13 cellular contexts compared by ENCODE assay signal in genomic region chr6:33709605-33710295, GRCh38. TPM values are rescaled to one million over a fixed set of nuclear protein-coding genes. Genes with fewer than 3 reads are reported as not detected.
DNase-seq lines count a peak whose midpoint lies in the region; ATAC-seq and TF ChIP-seq lines count a peak whose summit lies in the region.
"Had no signal": no experiment of that assay in that cellular context is flagged by ENCODE, and none has a peak within 500 bp of the region (broad histone marks: within the 10 kb centered on the region; RNA-seq: fewer than 3 reads in every experiment).

No MANE protein-coding gene starts in this region.

- peaks cover 42% of the 10 kb centered on the region for H3K4me1 Mint-ChIP-seq in activated T-helper 1 cell treated with anti-CD3 and anti-CD28 coated beads, Interleukin-12 subunit alpha, Interleukin-12 subunit beta, Interleukin-2, Interleukin-4 antibody, amounts not matched to agents 30 ng/mL and 10 ng/mL and 1 ng/mL, durations not matched to agents 14 hours and 24 hours and 36 hours (ENCODE audit: low read depth)

- peak overlapping the region; percentile 81 for H3K9ac ChIP-seq in DND-41 (ENCODE audit: low read depth, low read length)

- H3K27me3 ChIP-seq in ACC112 (ENCODE audit: insufficient read depth, low read length) (no peaks in the 10 kb centered on the region), DND-41 (ENCODE audit: insufficient read depth, low read length, poor library complexity) (no peaks in the 10 kb centered on the region), lower lobe of right lung (ENCODE audit: low read depth) (no peaks in the 10 kb centered on the region), sigmoid colon (no peaks in the 10 kb centered on the region)
- H3K27me3 ChIP-seq: MG63, tibial artery had no signal

- H3K9me3 Mint-ChIP-seq in activated T-helper 1 cell treated with anti-CD3 and anti-CD28 coated beads, Interleukin-12 subunit alpha, Interleukin-12 subunit beta, Interleukin-2, Interleukin-4 antibody, amounts not matched to agents 30 ng/mL and 10 ng/mL and 1 ng/mL, durations not matched to agents 14 hours and 24 hours and 36 hours: no peaks in the 10 kb centered on the region

- H3K79me2 ChIP-seq in ACC112 (ENCODE audit: control insufficient read depth, insufficient read depth, low read length, unreplicated experiment) (peaks cover 24% of the 10 kb centered on the region), DND-41 (ENCODE audit: insufficient read depth, low read length) (peaks cover 22% of the 10 kb centered on the region)

- H4K20me1 ChIP-seq in DND-41 (ENCODE audit: insufficient read depth, low read length): 0 out of 2 replicates have a peak, but pooled peaks cover 3% of the 10 kb centered on the region

- H3K27me3 Mint-ChIP-seq in activated T-helper 1 cell treated with anti-CD3 and anti-CD28 coated beads, Interleukin-12 subunit alpha, Interleukin-12 subunit beta, Interleukin-2, Interleukin-4 antibody, amounts not matched to agents 30 ng/mL and 10 ng/mL and 1 ng/mL, durations not matched to agents 14 hours and 24 hours and 36 hours (ENCODE audit: insufficient read depth): peaks cover 3% of the 10 kb centered on the region

- ATAC-seq in DND-41 (ENCODE audit: insufficient read depth, low read depth) (no peak), lower lobe of right lung (no peak), HG03520 (IDR thresholded peaks at IDR 0.05; ENCODE audit: unreplicated experiment) (no peak)

- TF ChIP-seq EP300 in sigmoid colon (IDR thresholded peaks at IDR 0.05): no peak

- 0 out of 2 replicates have a peak, but pooled peaks cover 6% of the 10 kb centered on the region for H3K36me3 ChIP-seq in ACC112 (ENCODE audit: insufficient read depth, low read length)
- peaks cover 34% of the 10 kb centered on the region for H3K36me3 ChIP-seq in DND-41 (ENCODE audit: insufficient read depth, low read length)
- H3K36me3 ChIP-seq in lower lobe of right lung: peaks cover 20% of the 10 kb centered on the region
- H3K36me3 ChIP-seq in sigmoid colon: peaks cover 0 to 21% (median 0%) of the 10 kb centered on the region in 4 donors
- H3K36me3 ChIP-seq: tibial artery had no signal

- H3K27ac ChIP-seq in ACC112 (ENCODE audit: low read depth, low read length) (no peak overlapping the region), DND-41 (ENCODE audit: low read length) (peak overlapping the region; percentile 97; the same call in 1 of the 2 replicates), lower lobe of right lung (no peak overlapping the region), sigmoid colon (no peak overlapping the region)
- H3K27ac ChIP-seq: tibial artery had no signal

- H3K9me3 ChIP-seq in DND-41 (ENCODE audit: insufficient read depth, low read length, severe bottlenecking) (no peaks in the 10 kb centered on the region), lower lobe of right lung (no peaks in the 10 kb centered on the region), sigmoid colon (no peaks in the 10 kb centered on the region)
- H3K9me3 ChIP-seq: MG63, tibial artery had no signal

- peak overlapping the region; percentile 91 for H3K4me2 ChIP-seq in DND-41 (ENCODE audit: insufficient read depth, low read length)

- H3K4me1 ChIP-seq in ACC112 (ENCODE audit: control insufficient read depth, insufficient read depth, low read length, unreplicated experiment): peaks cover 12% of the 10 kb centered on the region
- peaks cover 30% of the 10 kb centered on the region for H3K4me1 ChIP-seq in DND-41 (ENCODE audit: insufficient read depth, low read length)
- peaks cover 9% of the 10 kb centered on the region for H3K4me1 ChIP-seq in lower lobe of right lung
- peaks cover 0 to 19% (median 16%) of the 10 kb centered on the region in 4 donors for H3K4me1 ChIP-seq in sigmoid colon

- peak overlapping the region; percentile 95 for H3K4me3 Mint-ChIP-seq in activated T-helper 1 cell treated with anti-CD3 and anti-CD28 coated beads, Interleukin-12 subunit alpha, Interleukin-12 subunit beta, Interleukin-2, Interleukin-4 antibody, amounts not matched to agents 30 ng/mL and 10 ng/mL and 1 ng/mL, durations not matched to agents 14 hours and 24 hours and 36 hours

- intact Hi-C loops in activated T-helper 1 cell treated with anti-CD3 and anti-CD28 coated beads, Interleukin-12 subunit alpha, Interleukin-12 subunit beta, Interleukin-2, Interleukin-4 antibody, amounts not matched to agents 30 ng/mL and 10 ng/mL and 1 ng/mL, durations not matched to agents 14 hours and 24 hours and 36 hours (cut with micrococcal nuclease): loop anchor here (1.0 to 10.0 kb wide), 4 partner anchors 9 to 505 kb away; partner anchors contain the start of genes HSD17B8, RING1, RXRB and SLC39A7
- intact Hi-C loops in lower lobe of right lung (cut with DNase I): no loop called here
- intact Hi-C loops in sigmoid colon (cut with DNase I): loop anchor here (2.0 to 5.0 kb wide), 2 partner anchors 53 to 507 kb away; partner anchors contain the start of genes HSD17B8, RXRB and SLC39A7

- TF ChIP-seq CTCF in DND-41 (IDR thresholded peaks at IDR 0.05; ENCODE audit: borderline replicate concordance, extremely low read depth, low read length, poor library complexity, severe bottlenecking) (no peak), lower lobe of right lung (IDR thresholded peaks at IDR 0.05) (no peak), sigmoid colon (IDR thresholded peaks at IDR 0.05) (no peak), foreskin fibroblast (IDR thresholded peaks at IDR 0.05; ENCODE audit: low read depth, low read length) (no peak)

- peak overlapping the region; percentile 80; the same call in 1 of the 2 replicates for H3K4me3 ChIP-seq in ACC112 (ENCODE audit: low read depth, low read length)
- peak overlapping the region in 1 of 2 experiments; percentile 62; a peak in 1 of 4 replicates for H3K4me3 ChIP-seq in DND-41 (ENCODE audit: low read depth in 1 of 2, low read length in 2 of 2)
- no peak overlapping the region for H3K4me3 ChIP-seq in lower lobe of right lung
- no peak overlapping the region for H3K4me3 ChIP-seq in sigmoid colon
- H3K4me3 ChIP-seq in foreskin fibroblast (ENCODE audit: low read depth in 1 of 2, low read length in 2 of 2): no peak overlapping the region

- peak overlapping the region; percentile 46 for H3K27ac Mint-ChIP-seq in activated T-helper 1 cell treated with anti-CD3 and anti-CD28 coated beads, Interleukin-12 subunit alpha, Interleukin-12 subunit beta, Interleukin-2, Interleukin-4 antibody, amounts not matched to agents 30 ng/mL and 10 ng/mL and 1 ng/mL, durations not matched to agents 14 hours and 24 hours and 36 hours

- H2AFZ ChIP-seq in ACC112 (ENCODE audit: low read length, unreplicated experiment) (no peak overlapping the region), DND-41 (ENCODE audit: low read depth, low read length) (no peak overlapping the region)

- H3K36me3 Mint-ChIP-seq in activated T-helper 1 cell treated with anti-CD3 and anti-CD28 coated beads, Interleukin-12 subunit alpha, Interleukin-12 subunit beta, Interleukin-2, Interleukin-4 antibody, amounts not matched to agents 30 ng/mL and 10 ng/mL and 1 ng/mL, durations not matched to agents 14 hours and 24 hours and 36 hours (ENCODE audit: low read depth): peaks cover 22% of the 10 kb centered on the region

- no peak for TF ChIP-seq POLR2A in sigmoid colon (IDR thresholded peaks at IDR 0.05)

- 94 to 95% methylated on average over 10 of the region's 10 CpGs for WGBS in sigmoid colon, 2 donors

- DNase-seq in DND-41: no peak
- no peak for DNase-seq in activated T-helper 1 cell treated with anti-CD3 and anti-CD28 coated beads, Interleukin-12 subunit alpha, Interleukin-12 subunit beta, Interleukin-2, Interleukin-4 antibody, amounts not matched to agents 30 ng/mL and 10 ng/mL and 1 ng/mL, durations not matched to agents 14 hours and 24 hours and 36 hours (ENCODE audit: low spot score)
- DNase-seq in lower lobe of right lung: peak; percentile 14
- DNase-seq in sigmoid colon: no peak
- DNase-seq in NCI-H128 (lab: John Stamatoyannopoulos, UW; ENCODE audit: unreplicated experiment): no peak
- no peak for DNase-seq in foreskin fibroblast
- DNase-seq: kidney glomerular epithelial cell, MG63, NCI-H526 treated with DMSO at 0.1 percent for 48 hours, tibial artery had no signal

RNA-seq across cellular contexts. Expression of gene UQCC2, which starts 1.8 kb away (rescaled TPM):
- total RNA-seq in activated T-helper 1 cell treated with anti-CD3 and anti-CD28 coated beads, Interleukin-12 subunit alpha, Interleukin-12 subunit beta, Interleukin-2, Interleukin-4 antibody, amounts not matched to agents 30 ng/mL and 10 ng/mL and 1 ng/mL, durations not matched to agents 14 hours and 24 hours and 36 hours: 123 and 139 TPM in 2 replicates
- total RNA-seq in lower lobe of right lung (39.6 TPM), sigmoid colon (10 to 100 TPM in 3 of 4 donors, 1 to 10 TPM in 1; 9.5 to 34.9 (median 28.7) TPM)
- polyA plus RNA-seq in sigmoid colon: 10 to 100 TPM; 52.3 to 90.9 (median 56.3) TPM

RNA-seq across cellular contexts. Expression of gene IP6K3, which starts 37.0 kb away (rescaled TPM):
- total RNA-seq in activated T-helper 1 cell treated with anti-CD3 and anti-CD28 coated beads, Interleukin-12 subunit alpha, Interleukin-12 subunit beta, Interleukin-2, Interleukin-4 antibody, amounts not matched to agents 30 ng/mL and 10 ng/mL and 1 ng/mL, durations not matched to agents 14 hours and 24 hours and 36 hours: not detected in 2 replicates
- total RNA-seq in lower lobe of right lung (3.5 TPM), sigmoid colon (10 to 100 TPM in 1 of 4 donors, 1 to 10 TPM in 3; 4.9 to 10.3 (median 6.4) TPM)
- polyA plus RNA-seq in sigmoid colon: 1 to 10 TPM in 1 of 3 donors, under 1 TPM in 2; 0.46 to 1.1 (median 0.60) TPM
- total RNA-seq: T-helper 1 cell treated with Interleukin-12 subunit alpha and Interleukin-12 subunit beta and Interleukin-4 antibody, amounts not matched to agents 30 ng/mL and 1 ng/mL, for 36 hours had no signal
